In the genomic region with DNA sequence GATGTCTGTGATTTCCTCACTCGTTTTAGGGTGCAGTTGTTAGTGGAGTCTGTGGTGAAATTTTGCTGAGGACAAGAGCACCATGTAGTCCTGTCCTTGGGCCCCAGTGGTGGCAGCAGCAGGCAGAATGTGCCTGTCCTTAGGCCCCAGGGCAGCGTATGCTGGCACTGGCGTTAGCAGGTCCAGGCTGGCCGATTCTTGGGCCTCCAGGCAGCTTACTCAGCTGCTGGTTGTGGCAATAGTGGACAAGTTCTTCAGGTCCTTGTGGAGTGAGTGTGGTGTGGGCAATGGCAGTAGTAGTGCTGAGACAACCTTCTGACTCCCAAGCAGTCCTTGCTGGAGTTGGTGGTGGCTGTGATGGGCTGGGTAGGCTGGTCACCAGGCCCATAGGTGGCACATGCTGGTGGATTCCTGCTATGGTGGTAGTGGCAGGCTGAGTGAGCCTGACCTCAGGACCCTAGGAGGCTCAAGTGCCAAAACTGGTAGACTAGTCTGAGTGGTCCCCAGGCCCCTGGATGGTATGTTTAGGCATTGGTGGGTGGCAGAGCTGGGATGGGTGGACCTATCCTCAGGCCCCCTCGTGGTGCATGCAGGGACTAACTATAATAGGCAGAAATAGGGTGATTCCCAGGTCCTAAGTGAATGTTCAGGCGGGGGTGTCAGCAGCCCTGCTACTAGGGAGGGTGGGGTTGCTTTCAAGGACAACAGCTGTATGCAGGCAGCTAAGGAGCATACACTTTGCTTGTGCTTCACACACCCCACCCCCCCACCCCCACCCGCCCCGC, we compare ENCODE assay signal across 1 cellular context.
TF ChIP-seq lines count a peak whose summit lies in the region.

No MANE protein-coding gene starts in this region.

TF ChIP-seq in H1, 55 proteins besides CTCF, POLR2A, EP300 and RAD21:
- TF ChIP-seq, protein P1, sequence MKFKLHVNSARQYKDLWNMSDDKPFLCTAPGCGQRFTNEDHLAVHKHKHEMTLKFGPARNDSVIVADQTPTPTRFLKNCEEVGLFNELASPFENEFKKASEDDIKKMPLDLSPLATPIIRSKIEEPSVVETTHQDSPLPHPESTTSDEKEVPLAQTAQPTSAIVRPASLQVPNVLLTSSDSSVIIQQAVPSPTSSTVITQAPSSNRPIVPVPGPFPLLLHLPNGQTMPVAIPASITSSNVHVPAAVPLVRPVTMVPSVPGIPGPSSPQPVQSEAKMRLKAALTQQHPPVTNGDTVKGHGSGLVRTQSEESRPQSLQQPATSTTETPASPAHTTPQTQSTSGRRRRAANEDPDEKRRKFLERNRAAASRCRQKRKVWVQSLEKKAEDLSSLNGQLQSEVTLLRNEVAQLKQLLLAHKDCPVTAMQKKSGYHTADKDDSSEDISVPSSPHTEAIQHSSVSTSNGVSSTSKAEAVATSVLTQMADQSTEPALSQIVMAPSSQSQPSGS (IDR thresholded peaks at IDR 0.05; ENCODE audit: low read length): no peak
- no peak for TF ChIP-seq SRF (IDR thresholded peaks at IDR 0.05; ENCODE audit: low read depth, low read length)
TF ChIP-seq in H1: peak in this region for 0.
